Comparison of ENCODE assay signal across 14 cellular contexts in the genomic region with DNA sequence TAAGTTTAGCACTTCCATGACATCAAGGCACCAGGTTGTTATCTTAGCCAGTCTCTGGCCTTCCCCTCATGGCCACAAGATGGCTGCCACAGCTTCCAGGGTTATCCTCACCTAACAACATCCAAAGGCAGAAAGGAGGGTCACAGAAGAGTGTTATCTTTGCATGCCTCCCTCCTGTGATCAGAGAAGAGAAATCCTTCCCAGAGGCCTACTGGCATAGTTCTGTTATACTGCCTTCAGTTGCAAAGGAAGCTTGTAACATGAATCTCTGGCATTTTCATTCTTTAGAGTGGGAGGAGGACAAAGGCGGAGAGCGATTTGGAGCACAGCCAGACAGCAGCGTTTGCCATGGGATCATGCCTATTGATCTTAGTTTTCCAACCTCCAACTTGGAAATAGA.
DNase-seq lines count a peak whose midpoint lies in the region; ATAC-seq and TF ChIP-seq lines count a peak whose summit lies in the region.
"Had no signal": no experiment of that assay in that cellular context is flagged by ENCODE, and none has a peak within 500 bp of the region (broad histone marks: within the 10 kb centered on the region; RNA-seq: fewer than 3 reads in every experiment).

No MANE protein-coding gene starts in this region.

- peak; percentile 64 for DNase-seq in NCI-H345 treated with DMSO at 0.1 percent for 48 hours (lab: John Stamatoyannopoulos, UW; ENCODE audit: unreplicated experiment)
- peak; percentile 65 to 80 for DNase-seq in fibroblast of lung (ENCODE audit: low read depth in 2 of 2)
- peak; percentile 41 for DNase-seq in putamen (ENCODE audit: low spot score)
- no peak for DNase-seq in hepatic stellate cell (ENCODE audit: low spot score)
- DNase-seq in naive thymus-derived CD8-positive, alpha-beta T cell, result no peak
- DNase-seq in activated naive CD4-positive, alpha-beta T cell treated with anti-CD3 and anti-CD28 coated beads, Interleukin-2, amount 10 ng/mL, durations not matched to agents 7 days and 5 days, result no peak
- DNase-seq: activated naive CD8-positive, alpha-beta T cell treated with anti-CD3 and anti-CD28 coated beads for 36 hours; GDM1; naive B cell; SHP77 treated with DMSO at 0.1 percent for 48 hours had no signal

- no peak overlapping the region for H3K27ac ChIP-seq in fibroblast of lung (ENCODE audit: insufficient read depth, low read length)
- H3K27ac ChIP-seq: gastroesophageal sphincter, thoracic aorta had no signal

- no peaks in the 10 kb centered on the region for H3K79me2 ChIP-seq in fibroblast of lung (ENCODE audit: control insufficient read depth, insufficient read depth, low read length)

- H3K27ac Mint-ChIP-seq in naive thymus-derived CD8-positive, alpha-beta T cell, result no peak overlapping the region
- H3K27ac Mint-ChIP-seq in activated naive CD4-positive, alpha-beta T cell treated with anti-CD3 and anti-CD28 coated beads, Interleukin-2, amount 10 ng/mL, durations not matched to agents 7 days and 5 days, result no peak overlapping the region
- H3K27ac Mint-ChIP-seq: activated naive CD8-positive, alpha-beta T cell treated with anti-CD3 and anti-CD28 coated beads for 36 hours had no signal

- POLR2A ChIA-PET in naive thymus-derived CD8-positive, alpha-beta T cell (lab: Charles Lee), result no interaction called here

- H3K27me3 Mint-ChIP-seq in naive thymus-derived CD8-positive, alpha-beta T cell, result no peaks in the 10 kb centered on the region
- peaks cover 14% of the 10 kb centered on the region for H3K27me3 Mint-ChIP-seq in activated naive CD4-positive, alpha-beta T cell treated with anti-CD3 and anti-CD28 coated beads, Interleukin-2, amount 10 ng/mL, durations not matched to agents 7 days and 5 days
- H3K27me3 Mint-ChIP-seq: activated naive CD8-positive, alpha-beta T cell treated with anti-CD3 and anti-CD28 coated beads for 36 hours; naive B cell had no signal

- H3K9me3 ChIP-seq in fibroblast of lung (ENCODE audit: control insufficient read depth, insufficient read depth, low read depth, low read length), result no peaks in the 10 kb centered on the region
- H3K9me3 ChIP-seq: gastroesophageal sphincter, thoracic aorta had no signal

- peaks cover 0 to 7% (median 0%) of the 10 kb centered on the region in 9 donors for H3K9me3 Mint-ChIP-seq in naive thymus-derived CD8-positive, alpha-beta T cell
- H3K9me3 Mint-ChIP-seq in activated naive CD4-positive, alpha-beta T cell treated with anti-CD3 and anti-CD28 coated beads, Interleukin-2, amount 10 ng/mL, durations not matched to agents 7 days and 5 days, result no peaks in the 10 kb centered on the region
- H3K9me3 Mint-ChIP-seq: activated naive CD8-positive, alpha-beta T cell treated with anti-CD3 and anti-CD28 coated beads for 36 hours had no signal

- H3K4me1 ChIP-seq in fibroblast of lung (ENCODE audit: control insufficient read depth, extremely low read depth, insufficient read depth, low read length), result no peaks in the 10 kb centered on the region
- H3K4me1 ChIP-seq: gastroesophageal sphincter had no signal

- H3K36me3 Mint-ChIP-seq in naive thymus-derived CD8-positive, alpha-beta T cell, result no peaks in the 10 kb centered on the region
- no peaks in the 10 kb centered on the region for H3K36me3 Mint-ChIP-seq in activated naive CD4-positive, alpha-beta T cell treated with anti-CD3 and anti-CD28 coated beads, Interleukin-2, amount 10 ng/mL, durations not matched to agents 7 days and 5 days
- H3K36me3 Mint-ChIP-seq: activated naive CD8-positive, alpha-beta T cell treated with anti-CD3 and anti-CD28 coated beads for 36 hours had no signal

- no peak overlapping the region for H3K4me2 ChIP-seq in fibroblast of lung (ENCODE audit: extremely low read depth, insufficient read depth, low read length)

- no peak overlapping the region for H2AFZ ChIP-seq in fibroblast of lung (ENCODE audit: low read length)

- H3K4me3 Mint-ChIP-seq in naive thymus-derived CD8-positive, alpha-beta T cell, result no peak overlapping the region
- H3K4me3 Mint-ChIP-seq in activated naive CD4-positive, alpha-beta T cell treated with anti-CD3 and anti-CD28 coated beads, Interleukin-2, amount 10 ng/mL, durations not matched to agents 7 days and 5 days, result no peak overlapping the region
- H3K4me3 Mint-ChIP-seq: activated naive CD8-positive, alpha-beta T cell treated with anti-CD3 and anti-CD28 coated beads for 36 hours; naive B cell had no signal

- CTCF ChIA-PET in activated naive CD4-positive, alpha-beta T cell treated with anti-CD3 and anti-CD28 coated beads, Interleukin-2, amount 10 ng/mL, durations not matched to agents 7 days and 5 days (lab: Charles Lee), result no interaction called here

- H4K20me1 ChIP-seq in fibroblast of lung (ENCODE audit: control insufficient read depth, extremely low read depth, insufficient read depth, low read length), result no peaks in the 10 kb centered on the region

- H3K4me3 ChIP-seq in GM12875 (ENCODE audit: low read depth, low read length) (no peak overlapping the region), fibroblast of lung (replicated peaks in 1 of 4; ENCODE audit: control extremely low read depth in 1 of 4, insufficient read depth in 1 of 4, low read depth in 3 of 4, low read length in 4 of 4) (no peak overlapping the region)
- H3K4me3 ChIP-seq: gastroesophageal sphincter, thoracic aorta had no signal

- TF ChIP-seq CTCF in GM12875 (IDR thresholded peaks at IDR 0.05; ENCODE audit: borderline replicate concordance, insufficient read depth, low read depth, low read length) (0 out of 2 replicates have a peak, but pooled peaks have one; percentile 3), fibroblast of lung (conservative IDR thresholded peaks at IDR 0.05 in 1 of 2, IDR thresholded peaks at IDR 0.05 in 1 of 2; ENCODE audit: low read depth in 1 of 2, low read length in 2 of 2) (peak in 1 of 2 donors; percentile 29)

- H3K4me1 Mint-ChIP-seq in naive thymus-derived CD8-positive, alpha-beta T cell, result no peaks in the 10 kb centered on the region
- no peaks in the 10 kb centered on the region for H3K4me1 Mint-ChIP-seq in activated naive CD4-positive, alpha-beta T cell treated with anti-CD3 and anti-CD28 coated beads, Interleukin-2, amount 10 ng/mL, durations not matched to agents 7 days and 5 days
- H3K4me1 Mint-ChIP-seq: activated naive CD8-positive, alpha-beta T cell treated with anti-CD3 and anti-CD28 coated beads for 36 hours; naive B cell had no signal

- no peaks in the 10 kb centered on the region for H3K27me3 ChIP-seq in fibroblast of lung (ENCODE audit: control insufficient read depth, insufficient read depth, low read length)
- H3K27me3 ChIP-seq: gastroesophageal sphincter had no signal

- ATAC-seq in HG02571 (IDR thresholded peaks at IDR 0.05; ENCODE audit: unreplicated experiment), result no peak
- ATAC-seq in naive thymus-derived CD8-positive, alpha-beta T cell, result no peak
- ATAC-seq: gastroesophageal sphincter had no signal

- H3K36me3 ChIP-seq in fibroblast of lung (ENCODE audit: control insufficient read depth, insufficient read depth, low read length), result no peaks in the 10 kb centered on the region
- H3K36me3 ChIP-seq: gastroesophageal sphincter, thoracic aorta had no signal

- H3K9ac ChIP-seq in fibroblast of lung (ENCODE audit: insufficient read depth, low read length), result no peak overlapping the region

Comparison
In these comparisons a context has a peak if more than half of its experiments do, and no peak if none do; other contexts are left out.
1. DNase-seq: peak in NCI-H345 treated with DMSO at 0.1 percent for 48 hours (single experiment), fibroblast of lung (2 of 2) and putamen (single experiment); none in hepatic stellate cell (single experiment), naive thymus-derived CD8-positive, alpha-beta T cell (0 of 10) and activated naive CD4-positive, alpha-beta T cell treated with anti-CD3 and anti-CD28 coated beads, Interleukin-2, amount 10 ng/mL, durations not matched to agents 7 days and 5 days (single experiment).